24 cellular contexts compared by ENCODE assay signal in genomic region chr21:35038772-35039145, GRCh38. TPM values are rescaled to one million over a fixed set of nuclear protein-coding genes. Genes with fewer than 3 reads are reported as not detected.
DNase-seq lines count a peak whose midpoint lies in the region; ATAC-seq and TF ChIP-seq lines count a peak whose summit lies in the region.
"Had no signal": no experiment of that assay in that cellular context is flagged by ENCODE, and none has a peak within 500 bp of the region (broad histone marks: within the 10 kb centered on the region; RNA-seq: fewer than 3 reads in every experiment).

No MANE protein-coding gene starts in this region.

- no peak overlapping the region for H2BK5ac ChIP-seq in mesenchymal stem cell (ENCODE audit: low read depth, low read length, poor library complexity, severe bottlenecking)

- peaks cover 27% of the 10 kb centered on the region for H3K79me1 ChIP-seq in mesenchymal stem cell (replicated peaks; ENCODE audit: low read length, poor library complexity, severe bottlenecking)

- H3K27me3 Mint-ChIP-seq in CD8-positive, alpha-beta T cell (ENCODE audit: low read depth), result no peaks in the 10 kb centered on the region
- H3K27me3 Mint-ChIP-seq in activated T-helper 17 cell treated with anti-CD3 and anti-CD28 coated beads, Interleukin-2, amount 50 U/mL, for 72 hours, result no peaks in the 10 kb centered on the region
- H3K27me3 Mint-ChIP-seq in naive thymus-derived CD8-positive, alpha-beta T cell, result no peaks in the 10 kb centered on the region

- in situ Hi-C loops in KBM-7 (cut with MboI; ENCODE audit: low pct_unique_long_range_greater_than_20kb, low sequenced_read_pairs), result no loop called here

- no peak overlapping the region for H3K27ac ChIP-seq in CD8-positive, alpha-beta T cell (ENCODE audit: low read depth, low read length)
- H3K27ac ChIP-seq in mesenchymal stem cell (ENCODE audit: low read length, poor library complexity, severe bottlenecking), result no peak overlapping the region
- H3K27ac ChIP-seq: body of pancreas, C4-2B, colonic mucosa, ovary, suprapubic skin, uterus, VCaP had no signal

- intact Hi-C loops in CD8-positive, alpha-beta T cell (cut with DNase I, micrococcal nuclease), result loop anchor here in 1 of 2 experiments (1.0 kb wide), 2 partner anchors 9 to 25 kb away; no protein-coding TSS in a partner anchor

- H3K4ac ChIP-seq in mesenchymal stem cell (ENCODE audit: low read depth in 1 of 2, low read length in 2 of 2), result peak overlapping the region in 1 of 2 experiments; percentile 24

- no peaks in the 10 kb centered on the region for H3K9me3 Mint-ChIP-seq in CD8-positive, alpha-beta T cell
- no peaks in the 10 kb centered on the region for H3K9me3 Mint-ChIP-seq in activated T-helper 17 cell treated with anti-CD3 and anti-CD28 coated beads, Interleukin-2, amount 50 U/mL, for 72 hours
- no peaks in the 10 kb centered on the region for H3K9me3 Mint-ChIP-seq in naive thymus-derived CD8-positive, alpha-beta T cell

- TF ChIP-seq CTCF in CD8-positive, alpha-beta T cell (IDR thresholded peaks at IDR 0.05), result no peak

- H3K4me2 ChIP-seq in mesenchymal stem cell (ENCODE audit: low read length, poor library complexity, severe bottlenecking), result no peak overlapping the region

- H3K27ac Mint-ChIP-seq in CD8-positive, alpha-beta T cell, result peak overlapping the region; percentile 92
- H3K27ac Mint-ChIP-seq in activated T-helper 17 cell treated with anti-CD3 and anti-CD28 coated beads, Interleukin-2, amount 50 U/mL, for 72 hours, result peak overlapping the region; percentile 90
- H3K27ac Mint-ChIP-seq in naive thymus-derived CD8-positive, alpha-beta T cell, result peak overlapping the region in 9 of 10 donors; percentile 17 to 93 (median 91)

- no peak overlapping the region for H3K9ac ChIP-seq in mesenchymal stem cell (ENCODE audit: low read length)

- H2AK5ac ChIP-seq in mesenchymal stem cell (ENCODE audit: low read length, severe bottlenecking), result no peak overlapping the region

- H3K4me3 Mint-ChIP-seq in CD8-positive, alpha-beta T cell, result peak overlapping the region; percentile 42
- H3K4me3 Mint-ChIP-seq in activated T-helper 17 cell treated with anti-CD3 and anti-CD28 coated beads, Interleukin-2, amount 50 U/mL, for 72 hours, result peak overlapping the region; percentile 95
- H3K4me3 Mint-ChIP-seq in naive thymus-derived CD8-positive, alpha-beta T cell, result peak overlapping the region in 6 of 10 donors; percentile 41 to 77 (median 54)

- H3K4me1 Mint-ChIP-seq in CD8-positive, alpha-beta T cell (ENCODE audit: low read depth), result peaks cover 95% of the 10 kb centered on the region
- peaks cover 74% of the 10 kb centered on the region for H3K4me1 Mint-ChIP-seq in activated T-helper 17 cell treated with anti-CD3 and anti-CD28 coated beads, Interleukin-2, amount 50 U/mL, for 72 hours
- peaks cover 39 to 97% (median 92%) of the 10 kb centered on the region in 4 donors for H3K4me1 Mint-ChIP-seq in naive thymus-derived CD8-positive, alpha-beta T cell

- no peak overlapping the region for H2BK120ac ChIP-seq in mesenchymal stem cell (ENCODE audit: low read depth, low read length)

- peaks cover 91% of the 10 kb centered on the region for H3K4me1 ChIP-seq in CD8-positive, alpha-beta T cell (ENCODE audit: insufficient read depth, low read length)
- no peaks in the 10 kb centered on the region for H3K4me1 ChIP-seq in mesenchymal stem cell (ENCODE audit: control insufficient read depth, insufficient read depth, low read depth, low read length)
- H3K4me1 ChIP-seq: body of pancreas, colonic mucosa, uterus had no signal

- H3K36me3 Mint-ChIP-seq in CD8-positive, alpha-beta T cell, result peaks cover 70% of the 10 kb centered on the region
- H3K36me3 Mint-ChIP-seq in activated T-helper 17 cell treated with anti-CD3 and anti-CD28 coated beads, Interleukin-2, amount 50 U/mL, for 72 hours (ENCODE audit: low read depth), result peaks cover 34% of the 10 kb centered on the region
- peaks cover 6 to 61% (median 27%) of the 10 kb centered on the region in 3 donors for H3K36me3 Mint-ChIP-seq in naive thymus-derived CD8-positive, alpha-beta T cell

- peak overlapping the region in 1 of 2 experiments; percentile 31 for H2BK12ac ChIP-seq in mesenchymal stem cell (ENCODE audit: low read length in 2 of 2)

- ATAC-seq in CD8-positive, alpha-beta T cell, result no peak
- no peak for ATAC-seq in activated T-helper 17 cell treated with anti-CD3 and anti-CD28 coated beads, Interleukin-2, amount 50 U/mL, for 72 hours (replicated peaks)
- no peak for ATAC-seq in naive thymus-derived CD8-positive, alpha-beta T cell
- ATAC-seq: body of pancreas, right cardiac atrium had no signal

- CTCF ChIA-PET in CD8-positive, alpha-beta T cell (lab: Charles Lee), result interaction anchor here (0.7 to 3.8 kb wide), 4 partner anchors 9 to 149 kb away, joined by 3 to 13 read pairs (median 7); no protein-coding TSS in a partner anchor

- H2AFZ ChIP-seq in mesenchymal stem cell (ENCODE audit: low read depth, low read length), result no peak overlapping the region

- 74% methylated on average over 2 of the region's 3 CpGs for WGBS in mesenchymal stem cell

- no peaks in the 10 kb centered on the region for H3K9me3 ChIP-seq in CD8-positive, alpha-beta T cell (ENCODE audit: low read length)
- no peaks in the 10 kb centered on the region for H3K9me3 ChIP-seq in mesenchymal stem cell (ENCODE audit: control insufficient read depth, low read length)
- H3K9me3 ChIP-seq: body of pancreas, colonic mucosa, ovary, suprapubic skin, uterus had no signal

- H3K36me3 ChIP-seq in CD8-positive, alpha-beta T cell (ENCODE audit: insufficient read depth, low read length), result no peaks in the 10 kb centered on the region
- H3K36me3 ChIP-seq in mesenchymal stem cell (ENCODE audit: control insufficient read depth in 1 of 2, insufficient read depth in 2 of 2, low read depth in 1 of 2, low read length in 2 of 2), result no peaks in the 10 kb centered on the region
- H3K36me3 ChIP-seq: colonic mucosa, ovary, suprapubic skin, uterus had no signal

- H4K8ac ChIP-seq in mesenchymal stem cell (ENCODE audit: low read length), result no peak overlapping the region

- POLR2A ChIA-PET in CD8-positive, alpha-beta T cell (lab: Charles Lee), result interaction anchor here (1.6 to 3.8 kb wide), 5 partner anchors 9 to 151 kb away, joined by 4 to 23 read pairs (median 5); no protein-coding TSS in a partner anchor
- POLR2A ChIA-PET in naive thymus-derived CD8-positive, alpha-beta T cell (lab: Charles Lee), result interaction anchor here (0.5 to 2.5 kb wide), 7 partner anchors 9 to 211 kb away, joined by 3 to 17 read pairs (median 3); no protein-coding TSS in a partner anchor

- H3K18ac ChIP-seq in mesenchymal stem cell (ENCODE audit: low read depth in 1 of 2, low read length in 2 of 2), result no peak overlapping the region

- no peaks in the 10 kb centered on the region for H3K27me3 ChIP-seq in CD8-positive, alpha-beta T cell (ENCODE audit: insufficient read depth, low read length)
- no peaks in the 10 kb centered on the region for H3K27me3 ChIP-seq in mesenchymal stem cell (ENCODE audit: control insufficient read depth in 1 of 2, insufficient read depth in 1 of 2, low read length in 2 of 2)
- H3K27me3 ChIP-seq: body of pancreas, colonic mucosa, ovary, suprapubic skin, uterus had no signal

- no peak overlapping the region for H2BK15ac ChIP-seq in mesenchymal stem cell (ENCODE audit: low read depth, poor library complexity, severe bottlenecking)

- no peak overlapping the region for H4K91ac ChIP-seq in mesenchymal stem cell (ENCODE audit: low read length)

- no peak overlapping the region for H3K4me3 ChIP-seq in CD8-positive, alpha-beta T cell (ENCODE audit: low read depth, low read length)
- no peak overlapping the region for H3K4me3 ChIP-seq in mesenchymal stem cell (ENCODE audit: insufficient read depth in 1 of 2, low read depth in 1 of 2, low read length in 2 of 2)
- H3K4me3 ChIP-seq: body of pancreas, colonic mucosa, ovary, suprapubic skin, uterus had no signal

- no peak overlapping the region for H3K23ac ChIP-seq in mesenchymal stem cell (ENCODE audit: low read length in 2 of 2)

- no peak overlapping the region for H3K14ac ChIP-seq in mesenchymal stem cell (ENCODE audit: low read length in 2 of 2)

- peak; percentile 54 for DNase-seq in activated CD8-positive, alpha-beta memory T cell treated with anti-CD3 and anti-CD28 coated beads for 24 hours
- DNase-seq in activated CD8-positive, alpha-beta memory T cell treated with anti-CD3 and anti-CD28 coated beads, Interleukin-2, amount 50 U/mL, for 48 hours, result no peak
- no peak for DNase-seq in CD8-positive, alpha-beta T cell
- DNase-seq in naive thymus-derived CD8-positive, alpha-beta T cell, result no peak
- DNase-seq in mesenchymal stem cell (no peak), KBM-7 (no peak)
- DNase-seq in activated effector memory CD4-positive, alpha-beta T cell treated with anti-CD3 and anti-CD28 coated beads, Interleukin-2, amount 50 U/mL, for 16 hours, result no peak
- DNase-seq: ACHN; activated gamma-delta T cell treated with Interleukin-2 at 50 U/mL for 16 hours; body of pancreas; colonic mucosa; GF-D8; NCI-H1694 treated with DMSO at 0.1 percent for 48 hours; NCI-H774; ovary; right cardiac atrium; SHP77; stimulated activated CD4-positive, alpha-beta T cell treated with anti-CD3 and anti-CD28 coated beads, Interleukin-15, amount 100 ng/mL, for 24 hours; SW 1271; uterus had no signal

RNA-seq across cellular contexts. Expression of gene RUNX1, which starts 10.3 kb away (rescaled TPM):
- total RNA-seq in CD8-positive, alpha-beta T cell, result 10 to 100 TPM; 39.3 to 43.1 TPM
- total RNA-seq in activated T-helper 17 cell treated with anti-CD3 and anti-CD28 coated beads, Interleukin-2, amount 50 U/mL, for 72 hours, result 100 to 1,000 TPM; 112 to 136 TPM
- total RNA-seq in naive thymus-derived CD8-positive, alpha-beta T cell, result 10 to 100 TPM; 67.1 to 69.0 TPM
- polyA plus RNA-seq in naive thymus-derived CD8-positive, alpha-beta T cell, result 10 to 100 TPM; 13.1 to 22.6 (median 15.1) TPM
- 32.6 TPM for polyA plus RNA-seq in mesenchymal stem cell (2013, experiment 1 of 2)
- 29.7 TPM for polyA plus RNA-seq in mesenchymal stem cell (2013, experiment 2 of 2)

Comparison
In these comparisons a context has a peak if more than half of its experiments do, and no peak if none do; other contexts are left out.
1. H3K4me3 Mint-ChIP-seq: peak in every context shown above with its lines; median percentile 95 in activated T-helper 17 cell treated with anti-CD3 and anti-CD28 coated beads, Interleukin-2, amount 50 U/mL, for 72 hours; 54 in naive thymus-derived CD8-positive, alpha-beta T cell; 42 in CD8-positive, alpha-beta T cell.